In the genomic region with DNA sequence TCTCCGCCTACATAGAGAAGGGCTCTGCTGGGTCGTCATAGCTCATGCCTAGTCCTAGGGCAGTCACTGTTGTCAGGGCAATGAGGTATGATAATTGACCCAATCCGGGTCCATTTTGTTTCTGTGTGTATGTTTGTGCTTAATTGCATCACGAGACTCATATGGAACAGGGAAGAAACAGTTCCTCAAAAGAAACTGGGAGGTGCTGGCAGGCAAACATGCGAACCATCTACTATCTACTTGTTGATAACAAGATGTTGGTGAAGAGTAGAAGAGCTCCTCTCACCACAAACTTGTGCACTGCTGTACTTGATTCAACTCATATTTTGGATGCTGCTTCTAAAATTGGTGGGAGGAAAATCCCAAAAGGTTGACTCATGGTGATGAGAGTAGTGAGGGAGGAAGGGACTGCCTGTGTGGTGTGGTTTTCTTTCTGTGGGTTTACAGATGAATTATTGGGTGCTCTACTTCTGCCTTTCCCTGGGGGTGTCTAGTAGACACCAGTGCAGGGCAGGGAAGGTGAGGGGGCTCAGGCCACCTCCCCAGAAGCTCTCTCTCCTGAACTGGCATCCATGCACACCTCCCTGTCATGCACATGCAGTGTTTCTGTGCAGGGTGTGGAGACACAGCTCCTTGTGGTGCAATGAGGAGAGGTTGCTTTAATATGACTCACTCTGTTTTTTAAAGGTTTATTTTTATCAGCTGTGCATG, we compare ENCODE assay signal across 8 cellular contexts. TPM values are rescaled to one million over a fixed set of nuclear protein-coding genes. Genes with fewer than 3 reads are reported as not detected.
DNase-seq lines count a peak whose midpoint lies in the region; ATAC-seq and TF ChIP-seq lines count a peak whose summit lies in the region.

No MANE protein-coding gene starts in this region.

- POLR2A ChIA-PET in RWPE1 (lab: Yijun Ruan, JAX; ENCODE audit: low non-redundant PET), result no interaction called here

- H3K27me3 ChIP-seq in left ventricle myocardium inferior (ENCODE audit: low read depth), result no peaks in the 10 kb centered on the region

- peak; percentile 36 for ATAC-seq in GM18508 (IDR thresholded peaks at IDR 0.05; ENCODE audit: insufficient read depth, unreplicated experiment)
- ATAC-seq in HG02642 (IDR thresholded peaks at IDR 0.05; ENCODE audit: poor library complexity, unreplicated experiment), result peak; percentile 75

- H3K27me3 Mint-ChIP-seq in T-helper 2 cell treated with Interferon-gamma antibody and Interleukin-4, amounts not matched to agents 5 μg/mL and 100 μg/mL, for 36 hours (ENCODE audit: low read depth), result no peaks in the 10 kb centered on the region

- no peaks in the 10 kb centered on the region for H3K9me3 ChIP-seq in left ventricle myocardium inferior (replicated peaks)

- H3K27ac ChIP-seq in left ventricle myocardium inferior (replicated peaks) (no peak overlapping the region), RWPE1 (no peak overlapping the region)

- no peak for TF ChIP-seq CTCF in left ventricle myocardium inferior (IDR thresholded peaks at IDR 0.05; ENCODE audit: borderline replicate concordance)
- no peak for TF ChIP-seq CTCF in RWPE1 (conservative IDR thresholded peaks at IDR 0.05; ENCODE audit: low read depth)

- H3K36me3 Mint-ChIP-seq in T-helper 2 cell treated with Interferon-gamma antibody and Interleukin-4, amounts not matched to agents 5 μg/mL and 100 μg/mL, for 36 hours (ENCODE audit: low read depth), result no peaks in the 10 kb centered on the region

- H3K36me3 ChIP-seq in left ventricle myocardium inferior, result no peaks in the 10 kb centered on the region

- no peak overlapping the region for H3K4me3 Mint-ChIP-seq in T-helper 2 cell treated with Interferon-gamma antibody and Interleukin-4, amounts not matched to agents 5 μg/mL and 100 μg/mL, for 36 hours

- H3K4me1 ChIP-seq in left ventricle myocardium inferior, result peaks cover 8% of the 10 kb centered on the region

- no peaks in the 10 kb centered on the region for H3K9me3 Mint-ChIP-seq in T-helper 2 cell treated with Interferon-gamma antibody and Interleukin-4, amounts not matched to agents 5 μg/mL and 100 μg/mL, for 36 hours

- peaks cover 10% of the 10 kb centered on the region for H3K4me1 Mint-ChIP-seq in T-helper 2 cell treated with Interferon-gamma antibody and Interleukin-4, amounts not matched to agents 5 μg/mL and 100 μg/mL, for 36 hours (ENCODE audit: low read depth)

- peak; percentile 56 for DNase-seq in T-helper 2 cell treated with Interferon-gamma antibody and Interleukin-4, amounts not matched to agents 5 μg/mL and 100 μg/mL, for 36 hours (ENCODE audit: low spot score)
- DNase-seq in myocyte (ENCODE audit: low read depth), result peak; percentile 86
- no peak for DNase-seq in mucosa of gallbladder (ENCODE audit: low spot score)
- DNase-seq in DMS53 treated with DMSO at 0.1 percent for 48 hours (lab: John Stamatoyannopoulos, UW; ENCODE audit: unreplicated experiment), result no peak
- no peak for DNase-seq in left ventricle myocardium inferior
- DNase-seq in RWPE1 (ENCODE audit: low spot score), result no peak

- CTCF ChIA-PET in RWPE1 (lab: Yijun Ruan, JAX), result no interaction called here

- H3K4me3 ChIP-seq in left ventricle myocardium inferior, result no peak overlapping the region

- intact Hi-C loops in left ventricle myocardium inferior (cut with micrococcal nuclease), result no loop called here

- H3K27ac Mint-ChIP-seq in T-helper 2 cell treated with Interferon-gamma antibody and Interleukin-4, amounts not matched to agents 5 μg/mL and 100 μg/mL, for 36 hours, result no peak overlapping the region

RNA-seq across cellular contexts. Expression of a gene that starts 29.4 kb away (rescaled TPM):
- total RNA-seq in myocyte (0.26 and 1.4 TPM in 2 replicates), mucosa of gallbladder (2.2 TPM), left ventricle myocardium inferior (3.5 TPM)
- polyA plus RNA-seq in myocyte (2012), result 0.91 TPM

RNA-seq across cellular contexts. Expression of a gene that starts 59.9 kb away (rescaled TPM):
- 64.9 and 90.7 TPM in 2 replicates for total RNA-seq in myocyte
- 56.8 TPM for polyA plus RNA-seq in myocyte (2012)
- total RNA-seq in mucosa of gallbladder, result 45.8 TPM
- total RNA-seq in left ventricle myocardium inferior, result 24.6 TPM

Comparison
In these comparisons a context has a peak if more than half of its experiments do, and no peak if none do; other contexts are left out.
1. DNase-seq: peak in T-helper 2 cell treated with Interferon-gamma antibody and Interleukin-4, amounts not matched to agents 5 μg/mL and 100 μg/mL, for 36 hours (single experiment) and myocyte (single experiment); none in mucosa of gallbladder (single experiment), DMS53 treated with DMSO at 0.1 percent for 48 hours (single experiment), left ventricle myocardium inferior (single experiment) and RWPE1 (single experiment).